In the genomic region with DNA sequence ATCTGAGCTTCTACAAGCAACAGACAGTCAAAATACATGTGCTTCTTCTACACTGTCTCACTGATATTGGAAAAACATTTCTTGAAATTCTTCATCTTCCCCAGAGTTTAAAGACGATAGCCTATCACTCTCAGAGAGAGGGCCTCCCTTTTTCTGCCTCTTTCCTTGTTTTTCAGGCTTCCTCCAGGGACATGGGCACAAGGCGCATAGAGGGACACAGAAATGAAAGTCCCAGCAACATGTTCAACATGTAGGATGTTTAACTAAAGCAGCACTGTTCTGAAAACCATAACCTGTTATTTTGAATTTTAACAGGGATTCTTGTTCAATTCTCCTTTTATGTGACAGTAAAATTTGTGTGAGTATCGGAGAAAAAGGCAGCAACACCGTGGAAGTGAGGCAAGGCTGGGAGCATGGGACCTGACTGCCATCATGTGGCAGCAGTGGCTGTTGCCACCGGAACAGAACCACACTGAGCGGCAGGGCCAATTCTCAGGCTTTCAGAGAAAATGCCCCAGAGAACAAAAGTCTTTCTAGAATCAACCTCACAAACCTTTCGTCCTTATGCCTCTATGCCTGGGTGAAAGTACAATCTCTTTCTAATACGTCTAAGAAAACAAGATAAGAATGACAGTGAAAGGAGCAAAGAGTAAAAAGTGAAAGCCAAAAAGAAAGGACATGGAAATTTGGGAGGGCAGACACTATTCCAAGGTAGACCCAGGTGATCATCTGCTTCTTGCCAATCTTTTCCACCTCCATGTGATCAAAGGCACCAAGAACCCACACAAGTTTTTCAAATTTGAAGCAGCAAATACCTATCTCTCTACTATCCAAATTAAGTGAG, we compare ENCODE assay signal across 8 cellular contexts. TPM values are rescaled to one million over a fixed set of nuclear protein-coding genes. Genes with fewer than 3 reads are reported as not detected.
DNase-seq lines count a peak whose midpoint lies in the region; ATAC-seq and TF ChIP-seq lines count a peak whose summit lies in the region.

No MANE protein-coding gene starts in this region.

- H3K27ac Mint-ChIP-seq in HFFc6 = no peak overlapping the region
- no peak overlapping the region for H3K27ac Mint-ChIP-seq in endothelial cell (ENCODE audit: unreplicated experiment)

- peak; percentile 78 for ATAC-seq in mucosa of descending colon

- peaks cover 15% of the 10 kb centered on the region for H3K36me3 Mint-ChIP-seq in HFFc6 (ENCODE audit: low read depth)
- peaks cover 4% of the 10 kb centered on the region for H3K36me3 Mint-ChIP-seq in endothelial cell (ENCODE audit: low read depth, unreplicated experiment)

- no peaks in the 10 kb centered on the region for H3K36me3 ChIP-seq in mucosa of descending colon (ENCODE audit: low read depth)

- no peaks in the 10 kb centered on the region for H3K9me3 ChIP-seq in mucosa of descending colon

- H3K4me1 ChIP-seq in mucosa of descending colon (ENCODE audit: low read depth) = peaks cover 26% of the 10 kb centered on the region

- intact Hi-C loops in mucosa of descending colon (cut with DNase I, micrococcal nuclease) = loop anchor here in 1 of 2 donors (10.0 kb wide), 1 partner anchor 606 kb away; a partner anchor contains a TSS

- H3K9me3 Mint-ChIP-seq in HFFc6 = no peaks in the 10 kb centered on the region
- no peaks in the 10 kb centered on the region for H3K9me3 Mint-ChIP-seq in endothelial cell (ENCODE audit: unreplicated experiment)

- H3K4me1 Mint-ChIP-seq in HFFc6 (ENCODE audit: low read depth) (peaks cover 27% of the 10 kb centered on the region), endothelial cell (ENCODE audit: unreplicated experiment) (peaks cover 19% of the 10 kb centered on the region)

- no peaks in the 10 kb centered on the region; the same call in 1 of the 2 replicates for H3K27me3 Mint-ChIP-seq in HFFc6 (ENCODE audit: insufficient read depth)
- H3K27me3 Mint-ChIP-seq in endothelial cell (ENCODE audit: unreplicated experiment) = peaks cover 1% of the 10 kb centered on the region

- H3K4me3 Mint-ChIP-seq in HFFc6 (no peak overlapping the region), endothelial cell (ENCODE audit: unreplicated experiment) (no peak overlapping the region)

- peak; percentile 3 for DNase-seq in NCI-H146 (lab: John Stamatoyannopoulos, UW)
- no peak for DNase-seq in NCI-H146 treated with DMSO at 0.1 percent for 48 hours (lab: John Stamatoyannopoulos, UW; ENCODE audit: unreplicated experiment)
- no peak for DNase-seq in HFFc6
- peak; percentile 62 for DNase-seq in RPMI8226
- peak; percentile 68 for DNase-seq in endothelial cell (ENCODE audit: low spot score)
- DNase-seq in mucosa of descending colon = peak; percentile 75 to 80 (median 79)
- no peak for DNase-seq in effector CD4-positive, alpha-beta T cell
- DNase-seq in stimulated activated CD8-positive, alpha-beta memory T cell treated with anti-CD3 and anti-CD28 coated beads, Interleukin-4, amount 100 ng/mL, for 48 hours = no peak

- no peak overlapping the region for H3K4me3 ChIP-seq in mucosa of descending colon

- TF ChIP-seq CTCF in HFFc6 (IDR thresholded peaks at IDR 0.05) = peak; percentile 72
- TF ChIP-seq CTCF in endothelial cell (IDR thresholded peaks at IDR 0.05; ENCODE audit: unreplicated experiment) = peak; percentile 29
- peak; percentile 61 for TF ChIP-seq CTCF in mucosa of descending colon (IDR thresholded peaks at IDR 0.05)

RNA-seq across cellular contexts. Expression of a gene that starts 54.5 kb away (rescaled TPM):
- 10 to 100 TPM in 5 of 6 experiments, 1 to 10 TPM in 1; 9.9 to 15.6 (median 13.5) TPM for total RNA-seq in HFFc6 (2021; fragmentation: NEBNext Ultra II Directional; extraction: Animal tissue kit (Norgen Biotek cat#: 25700))
- 24.0 TPM for total RNA-seq in endothelial cell (ENCODE audit: unreplicated experiment)
- total RNA-seq in mucosa of descending colon = 10 to 100 TPM in 1 of 3 donors, 1 to 10 TPM in 2; 6.0 to 11.3 (median 8.5) TPM

Comparison
In these comparisons a context has a peak if more than half of its experiments do, and no peak if none do; other contexts are left out.
1. DNase-seq: peak in NCI-H146 (single experiment), RPMI8226 (single experiment), endothelial cell (single experiment) and mucosa of descending colon (3 of 3); none in NCI-H146 treated with DMSO at 0.1 percent for 48 hours (single experiment), HFFc6 (single experiment), effector CD4-positive, alpha-beta T cell (single experiment) and stimulated activated CD8-positive, alpha-beta memory T cell treated with anti-CD3 and anti-CD28 coated beads, Interleukin-4, amount 100 ng/mL, for 48 hours (single experiment).
2. Peak in every context shown above with its lines, with median percentiles within 50 percentile points of each other: CTCF ChIP-seq.